10 cellular contexts compared by ENCODE assay signal in genomic region chr5:14186132-14186830, GRCh38. TPM values are rescaled to one million over a fixed set of nuclear protein-coding genes. Genes with fewer than 3 reads are reported as not detected.
DNase-seq lines count a peak whose midpoint lies in the region; ATAC-seq and TF ChIP-seq lines count a peak whose summit lies in the region.
"Had no signal": no experiment of that assay in that cellular context is flagged by ENCODE, and none has a peak within 500 bp of the region (broad histone marks: within the 10 kb centered on the region; RNA-seq: fewer than 3 reads in every experiment).

No MANE protein-coding gene starts in this region.

- POLR2A ChIA-PET in HCT116 (lab: Charles Lee) = interaction anchor here (1.0 kb wide), 1 partner anchor 12 kb away, joined by 3 read pairs; no protein-coding TSS in a partner anchor

- H3K27me3 ChIP-seq in HCT116 (ENCODE audit: insufficient read depth, low read length) (no peaks in the 10 kb centered on the region), adrenal gland (no peaks in the 10 kb centered on the region), stomach smooth muscle (ENCODE audit: control insufficient read depth in 1 of 2, insufficient read depth in 2 of 2, low read length in 2 of 2) (no peaks in the 10 kb centered on the region)

- TF ChIP-seq POLR2A in HCT116 (IDR thresholded peaks at IDR 0.05; ENCODE audit: borderline replicate concordance, extremely low read depth, insufficient read depth, insufficient read length) = no peak
- TF ChIP-seq POLR2A in adrenal gland (IDR thresholded peaks at IDR 0.05) = peak in 1 of 2 donors; percentile 37

- peak overlapping the region; percentile 6 to 44; a peak in 2 of 4 replicates for H3K4me3 ChIP-seq in HCT116 (replicated peaks in 1 of 2; ENCODE audit: low read depth in 1 of 2, low read length in 2 of 2)
- H3K4me3 ChIP-seq in adrenal gland = no peak overlapping the region
- H3K4me3 ChIP-seq in stomach smooth muscle (ENCODE audit: low read length in 2 of 2) = peak overlapping the region in 1 of 2 donors; percentile 30

- intact Hi-C loops in HCT116 (cut with micrococcal nuclease) (loop anchor here (5.0 kb wide), 1 partner anchor 149 kb away; no protein-coding TSS in a partner anchor), adrenal gland (cut with DNase I) (no loop called here)

- H3K27ac ChIP-seq in HCT116 (ENCODE audit: low read depth, low read length) (peak overlapping the region; percentile 81), adrenal gland (peak overlapping the region in 3 of 5 donors; percentile 49 to 82 (median 76)), stomach smooth muscle (ENCODE audit: low read length) (peak overlapping the region; percentile 98)

- TF ChIP-seq CTCF in HCT116 (IDR thresholded peaks at IDR 0.05 in 2 of 3, conservative IDR thresholded peaks at IDR 0.05 in 1 of 3; ENCODE audit: borderline replicate concordance in 1 of 3, insufficient read depth in 1 of 3, low read depth in 2 of 3, low read length in 2 of 3) (no peak), adrenal gland (IDR thresholded peaks at IDR 0.05) (no peak), GM20000 (IDR thresholded peaks at IDR 0.05; ENCODE audit: extremely low read depth, missing control alignments) (no peak)

- H3K9me3 ChIP-seq in HCT116 (ENCODE audit: control insufficient read depth in 1 of 2, insufficient read depth in 1 of 2, low read depth in 1 of 2, low read length in 2 of 2) (no peaks in the 10 kb centered on the region), adrenal gland (replicated peaks in 1 of 3) (no peaks in the 10 kb centered on the region), stomach smooth muscle (ENCODE audit: control insufficient read depth in 2 of 2, low read length in 2 of 2) (no peaks in the 10 kb centered on the region)

- DNase-seq in HCT116 (ENCODE audit: low read depth, low spot score) (no peak), adrenal gland (no peak), iris pigment epithelial cell (ENCODE audit: low read depth) (peak; percentile 78), DMS79 (lab: John Stamatoyannopoulos, UW) (no peak), OCI-M1 (lab: John Stamatoyannopoulos, UW) (no peak), GM20000 (ENCODE audit: low spot score) (no peak)
- no peak for DNase-seq in activated CD4-positive, alpha-beta T cell treated with anti-CD3 and anti-CD28 coated beads, Interleukin-2, amount 50 U/mL, for 48 hours
- DNase-seq: activated T-cell treated with anti-CD3 and anti-CD28 coated beads for 4 hours, endodermal cell had no signal

- H4K20me1 ChIP-seq in HCT116 (ENCODE audit: insufficient read depth) = 0 out of 2 replicates have a peak, but pooled peaks cover 7% of the 10 kb centered on the region

- no TSS peak for BruUV-seq in HCT116 (replicated peaks; lab: Mats Ljungman, UMichigan)

- RAD21 ChIA-PET in HCT116 (lab: Charles Lee; ENCODE audit: low non-redundant PET in 1 of 2, low total read pairs in 2 of 2, uncharacterized antibody in 2 of 2, unreplicated experiment in 2 of 2) = no interaction called here

- peak overlapping the region; percentile 79 for H3K4me2 ChIP-seq in HCT116 (ENCODE audit: low read length)

- H3K36me3 ChIP-seq in HCT116 (ENCODE audit: control insufficient read depth in 1 of 2, insufficient read depth in 2 of 2, low read length in 2 of 2) = no peaks in the 10 kb centered on the region
- H3K36me3 ChIP-seq in adrenal gland (replicated peaks in 1 of 2) = no peaks in the 10 kb centered on the region
- H3K36me3 ChIP-seq in stomach smooth muscle (ENCODE audit: control insufficient read depth in 2 of 2, insufficient read depth in 2 of 2, low read length in 2 of 2) = no peaks in the 10 kb centered on the region

- no peaks in the 10 kb centered on the region for H3K9me2 ChIP-seq in HCT116 (ENCODE audit: insufficient read depth)

- no peak for TF ChIP-seq RAD21 in HCT116 (IDR thresholded peaks at IDR 0.05; ENCODE audit: low read depth)

- H3K79me2 ChIP-seq in HCT116 (ENCODE audit: insufficient read depth, low read length) = peaks cover 98% of the 10 kb centered on the region

- CTCF ChIA-PET in HCT116 (lab: Charles Lee) = interaction anchor here (1.2 kb wide), 1 partner anchor 84 kb away, joined by 4 read pairs; no protein-coding TSS in a partner anchor

- peaks cover 57 to 92% of the 10 kb centered on the region in 2 experiments for H3K4me1 ChIP-seq in HCT116 (ENCODE audit: control insufficient read depth in 1 of 2, insufficient read depth in 2 of 2, low read length in 2 of 2)
- H3K4me1 ChIP-seq in adrenal gland (replicated peaks in 1 of 2) = peaks cover 40 to 67% of the 10 kb centered on the region in 2 donors
- H3K4me1 ChIP-seq in stomach smooth muscle (ENCODE audit: control insufficient read depth, insufficient read depth, low read length) = peaks cover 49% of the 10 kb centered on the region

- WGBS in adrenal gland, 4 donors = 75 to 80% (median 78%) methylated on average over 7 of the region's 7 CpGs

- H3K9ac ChIP-seq in HCT116 (ENCODE audit: low read length) = peak overlapping the region; percentile 49
- peak overlapping the region in 1 of 2 donors; percentile 50 for H3K9ac ChIP-seq in stomach smooth muscle (ENCODE audit: low read length in 2 of 2)

- ATAC-seq in HCT116 = peak; percentile 45

- no peak overlapping the region for H2AFZ ChIP-seq in HCT116 (ENCODE audit: low read depth, low read length, poor library complexity, severe bottlenecking)

TF ChIP-seq in HCT116, 20 proteins besides CTCF, POLR2A, EP300 and RAD21:
- TF ChIP-seq SIN3A (IDR thresholded peaks at IDR 0.05; ENCODE audit: low read depth) (no peak), SP1 (IDR thresholded peaks at IDR 0.05; ENCODE audit: low read depth) (peak; percentile 47; the same call in 1 of the 2 replicates), FOSL1 (IDR thresholded peaks at IDR 0.05; ENCODE audit: low read depth) (peak; percentile 80), EZH2phosphoT487 (IDR thresholded peaks at IDR 0.05; ENCODE audit: borderline replicate concordance) (no peak), JUND (IDR thresholded peaks at IDR 0.05) (peak; percentile 63), SRF (IDR thresholded peaks at IDR 0.05; ENCODE audit: low read depth) (peak; percentile 86; the same call in 1 of the 2 replicates)

RNA-seq across cellular contexts. Expression of gene TRIO, which starts 43.1 kb away (rescaled TPM):
- total RNA-seq in HCT116 (2021; ENCODE audit: unreplicated experiment) (68.4 TPM), adrenal gland (100 to 1,000 TPM in 1 of 8 donors, 10 to 100 TPM in 7; 41.1 to 108 (median 72.4) TPM)
- polyA plus RNA-seq in HCT116 (2012) = 31.0 and 40.5 TPM in 2 replicates
- polyA plus RNA-seq in adrenal gland = 100 to 1,000 TPM in 1 of 3 donors, 10 to 100 TPM in 2; 27.3 to 109 (median 58.9) TPM

Comparison
In these comparisons a context has a peak if more than half of its experiments do, and no peak if none do; other contexts are left out.
1. H3K4me3 ChIP-seq: peak in HCT116 (2 of 2); none in adrenal gland (0 of 4).
2. Peak in every context shown above with its lines, with median percentiles within 50 percentile points of each other: H3K27ac ChIP-seq.